Comparison of ENCODE assay signal across 18 cellular contexts in the genomic region with DNA sequence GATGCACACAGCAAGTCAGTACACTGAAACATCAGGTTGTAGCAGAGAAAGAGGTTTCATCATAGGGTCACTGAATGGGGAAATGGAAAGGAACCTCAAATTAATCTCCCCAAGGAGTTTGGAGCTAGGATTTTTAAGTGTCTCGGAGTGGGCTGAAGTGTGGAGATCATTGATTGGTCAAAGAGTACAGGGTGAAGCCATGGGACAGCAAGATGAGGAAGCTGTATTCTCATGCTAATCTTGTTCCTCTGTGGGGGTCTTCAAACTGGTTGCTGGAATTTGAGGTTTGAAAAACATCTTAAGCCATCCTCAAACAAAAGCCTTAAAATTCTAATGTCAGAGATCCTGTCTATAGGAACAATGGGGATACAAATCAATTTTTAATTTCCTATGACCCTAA.
DNase-seq lines count a peak whose midpoint lies in the region; FAIRE-seq and TF ChIP-seq lines count a peak whose summit lies in the region.
"Had no signal": no experiment of that assay in that cellular context is flagged by ENCODE, and none has a peak within 500 bp of the region (broad histone marks: within the 10 kb centered on the region; RNA-seq: fewer than 3 reads in every experiment).

No MANE protein-coding gene starts in this region.

- TF ChIP-seq CTCF in astrocyte (IDR thresholded peaks at IDR 0.05; ENCODE audit: insufficient read depth, low read depth, low read length) (no peak), uterus (IDR thresholded peaks at IDR 0.05) (no peak)

- H3K4me2 ChIP-seq in astrocyte (ENCODE audit: low read length) (no peak overlapping the region), mesendoderm (ENCODE audit: low read length) (no peak overlapping the region)

- no peaks in the 10 kb centered on the region for H3K27me3 Mint-ChIP-seq in astrocyte (ENCODE audit: low read depth, unreplicated experiment)
- H3K27me3 Mint-ChIP-seq in activated naive CD4-positive, alpha-beta T cell treated with anti-CD3 and anti-CD28 coated beads for 36 hours (ENCODE audit: low read depth): no peaks in the 10 kb centered on the region
- H3K27me3 Mint-ChIP-seq: B cell; CD4-positive, alpha-beta T cell had no signal

- H3K4me1 ChIP-seq in HUES48 (ENCODE audit: control insufficient read depth, insufficient read depth, low read length) (peaks cover 26% of the 10 kb centered on the region), astrocyte (ENCODE audit: insufficient read depth, low read length) (no peaks in the 10 kb centered on the region), mesendoderm (ENCODE audit: control insufficient read depth, low read depth, low read length) (no peaks in the 10 kb centered on the region), uterus (no peaks in the 10 kb centered on the region)
- H3K4me1 ChIP-seq: HAP-1 had no signal

- no peak overlapping the region for H3K18ac ChIP-seq in mesendoderm (ENCODE audit: low read length)

- CTCF ChIA-PET in activated naive CD4-positive, alpha-beta T cell treated with anti-CD3 and anti-CD28 coated beads for 36 hours (lab: Charles Lee): no interaction called here

- no peak overlapping the region for H4K5ac ChIP-seq in mesendoderm (ENCODE audit: low read length)

- no peak overlapping the region for H3K4me3 Mint-ChIP-seq in astrocyte (ENCODE audit: unreplicated experiment)
- H3K4me3 Mint-ChIP-seq in activated naive CD4-positive, alpha-beta T cell treated with anti-CD3 and anti-CD28 coated beads for 36 hours: no peak overlapping the region
- H3K4me3 Mint-ChIP-seq: B cell; CD4-positive, alpha-beta T cell had no signal

- intact Hi-C loops in activated naive CD4-positive, alpha-beta T cell treated with anti-CD3 and anti-CD28 coated beads for 36 hours (cut with micrococcal nuclease): no loop called here
- intact Hi-C loops in uterus (cut with DNase I; ENCODE audit: low total_unique reads): no loop called here

- H3K9me3 ChIP-seq in HUES48 (ENCODE audit: control insufficient read depth, insufficient read depth, low read length): no peaks in the 10 kb centered on the region
- H3K9me3 ChIP-seq in astrocyte (ENCODE audit: insufficient read depth, low read depth, low read length): no peaks in the 10 kb centered on the region
- no peaks in the 10 kb centered on the region for H3K9me3 ChIP-seq in uterus
- H3K9me3 ChIP-seq: HAP-1 had no signal

- no peak overlapping the region for H3K4ac ChIP-seq in mesendoderm (ENCODE audit: low read depth, low read length)

- H3K36me3 ChIP-seq in HUES48 (ENCODE audit: control insufficient read depth, insufficient read depth, low read length) (no peaks in the 10 kb centered on the region), astrocyte (ENCODE audit: insufficient read depth, low read length) (no peaks in the 10 kb centered on the region), mesendoderm (ENCODE audit: control insufficient read depth, insufficient read depth, low read length) (no peaks in the 10 kb centered on the region), uterus (no peaks in the 10 kb centered on the region)
- H3K36me3 ChIP-seq: HAP-1 had no signal

- no peaks in the 10 kb centered on the region for H3K4me1 Mint-ChIP-seq in astrocyte (ENCODE audit: low read depth, unreplicated experiment)
- no peaks in the 10 kb centered on the region for H3K4me1 Mint-ChIP-seq in activated naive CD4-positive, alpha-beta T cell treated with anti-CD3 and anti-CD28 coated beads for 36 hours (ENCODE audit: low read depth)
- H3K4me1 Mint-ChIP-seq: B cell had no signal

- no peak overlapping the region for H3K56ac ChIP-seq in mesendoderm (ENCODE audit: low read length)

- no peaks in the 10 kb centered on the region for H3K36me3 Mint-ChIP-seq in astrocyte (ENCODE audit: low read depth, unreplicated experiment)
- no peaks in the 10 kb centered on the region for H3K36me3 Mint-ChIP-seq in activated naive CD4-positive, alpha-beta T cell treated with anti-CD3 and anti-CD28 coated beads for 36 hours (ENCODE audit: low read depth)

- no peak overlapping the region for H2BK120ac ChIP-seq in mesendoderm (ENCODE audit: low read depth, low read length)

- no peaks in the 10 kb centered on the region for H3K79me1 ChIP-seq in mesendoderm (ENCODE audit: low read length)

- H3K9me3 Mint-ChIP-seq in astrocyte (ENCODE audit: unreplicated experiment): no peaks in the 10 kb centered on the region
- no peaks in the 10 kb centered on the region for H3K9me3 Mint-ChIP-seq in activated naive CD4-positive, alpha-beta T cell treated with anti-CD3 and anti-CD28 coated beads for 36 hours
- H3K9me3 Mint-ChIP-seq: CD4-positive, alpha-beta T cell had no signal

- H2BK5ac ChIP-seq in mesendoderm (ENCODE audit: low read length): no peak overlapping the region

- DNase-seq in astrocyte (ENCODE audit: low read depth): no peak
- DNase-seq in iPS DF 4.7 (ENCODE audit: extremely low read depth, low spot score): peak; percentile 14
- peak; percentile 16 for DNase-seq in mesendoderm
- DNase-seq in activated naive CD4-positive, alpha-beta T cell treated with anti-CD3 and anti-CD28 coated beads for 36 hours: no peak
- no peak for DNase-seq in uterus
- no peak for DNase-seq in stimulated activated naive CD4-positive, alpha-beta T cell treated with Interleukin-2 at 50 U/mL for 16 hours (lab: John Stamatoyannopoulos, UW)
- DNase-seq in glomerular visceral epithelial cell (ENCODE audit: extremely low spot score): no peak
- DNase-seq: C1 segment of cervical spinal cord; Calu3; CD4-positive, alpha-beta T cell; DMS 273 treated with DMSO at 0.1 percent for 48 hours; GM23248 had no signal

- no peak overlapping the region for H3K4me3 ChIP-seq in HUES48 (ENCODE audit: low read depth, low read length)
- H3K4me3 ChIP-seq in astrocyte (ENCODE audit: insufficient read depth, low read depth, low read length): no peak overlapping the region
- no peak overlapping the region for H3K4me3 ChIP-seq in mesendoderm (ENCODE audit: low read length)
- H3K4me3 ChIP-seq in uterus: no peak overlapping the region
- H3K4me3 ChIP-seq: GM12878, GM23248, HAP-1 had no signal

- no peaks in the 10 kb centered on the region for H4K20me1 ChIP-seq in astrocyte (ENCODE audit: insufficient read depth, low read length)

- no peak overlapping the region for H4K8ac ChIP-seq in mesendoderm (ENCODE audit: low read depth, low read length)

- peak overlapping the region; percentile 71 for H3K27ac ChIP-seq in HUES48 (ENCODE audit: low read depth, low read length)
- no peak overlapping the region for H3K27ac ChIP-seq in astrocyte (ENCODE audit: low read depth, low read length)
- no peak overlapping the region for H3K27ac ChIP-seq in mesendoderm (ENCODE audit: low read depth, low read length)
- H3K27ac ChIP-seq in uterus: no peak overlapping the region
- H3K27ac ChIP-seq: GM23248 had no signal

- TF ChIP-seq POLR2A in uterus (IDR thresholded peaks at IDR 0.05): no peak

- FAIRE-seq in astrocyte (lab: Jason Lieb, UNC): peak; percentile 73
- FAIRE-seq: A204.1, GM12878, GM18507 had no signal

- H2AFZ ChIP-seq in astrocyte (ENCODE audit: low read depth, low read length): no peak overlapping the region
- H2AFZ ChIP-seq: GM23248 had no signal

- WGBS in mesendoderm (ENCODE audit: extremely low coverage, insufficient coverage, low lambda C conversion rate): no CpG with 5 or more reads among the region's 1 CpG

- no peak overlapping the region for H2BK15ac ChIP-seq in mesendoderm (replicated peaks; ENCODE audit: low read depth)

- H3K27me3 ChIP-seq in HUES48 (ENCODE audit: control insufficient read depth, insufficient read depth, low read length) (no peaks in the 10 kb centered on the region; the same call in none of the 2 replicates), astrocyte (ENCODE audit: insufficient read depth, low read length) (no peaks in the 10 kb centered on the region), mesendoderm (ENCODE audit: insufficient read depth, low read length, poor library complexity) (no peaks in the 10 kb centered on the region), uterus (no peaks in the 10 kb centered on the region)

- H3K27ac Mint-ChIP-seq in astrocyte (ENCODE audit: unreplicated experiment): no peak overlapping the region
- no peak overlapping the region for H3K27ac Mint-ChIP-seq in activated naive CD4-positive, alpha-beta T cell treated with anti-CD3 and anti-CD28 coated beads for 36 hours
- H3K27ac Mint-ChIP-seq: B cell; CD4-positive, alpha-beta T cell had no signal

- no peak overlapping the region for H2AK5ac ChIP-seq in mesendoderm (ENCODE audit: low read length)

- no peak overlapping the region for H3K23ac ChIP-seq in mesendoderm (ENCODE audit: low read length)

- H3K79me2 ChIP-seq in astrocyte (ENCODE audit: insufficient read depth, low read length): no peaks in the 10 kb centered on the region
- no peaks in the 10 kb centered on the region for H3K79me2 ChIP-seq in mesendoderm (ENCODE audit: control insufficient read depth, insufficient read depth, low read length)

- H3K9ac ChIP-seq in HUES48 (ENCODE audit: low read depth, low read length): no peak overlapping the region; the same call in 1 of the 2 replicates
- no peak overlapping the region for H3K9ac ChIP-seq in astrocyte (ENCODE audit: low read length)
- H3K9ac ChIP-seq in mesendoderm (ENCODE audit: low read length): no peak overlapping the region
- H3K9ac ChIP-seq: GM23248 had no signal

Comparison
In these comparisons a context has a peak if more than half of its experiments do, and no peak if none do; other contexts are left out.
1. DNase-seq: peak in iPS DF 4.7 (single experiment) and mesendoderm (single experiment); none in astrocyte (single experiment), activated naive CD4-positive, alpha-beta T cell treated with anti-CD3 and anti-CD28 coated beads for 36 hours (single experiment), uterus (0 of 2), stimulated activated naive CD4-positive, alpha-beta T cell treated with Interleukin-2 at 50 U/mL for 16 hours (single experiment) and glomerular visceral epithelial cell (single experiment).